Comparison of ENCODE assay signal across 11 cellular contexts in genomic region chr12:662541-663292, GRCh38. TPM values are rescaled to one million over a fixed set of nuclear protein-coding genes. Genes with fewer than 3 reads are reported as not detected.
DNase-seq lines count a peak whose midpoint lies in the region; ATAC-seq, FAIRE-seq and TF ChIP-seq lines count a peak whose summit lies in the region.
"Had no signal": no experiment of that assay in that cellular context is flagged by ENCODE, and none has a peak within 500 bp of the region (broad histone marks: within the 10 kb centered on the region; RNA-seq: fewer than 3 reads in every experiment).

No MANE protein-coding gene starts in this region.

- no peak for DNase-seq in activated T-cell treated with anti-CD3 and anti-CD28 coated beads, Interleukin-2, amount 50 U/mL, for 72 hours
- DNase-seq in activated T-cell treated with anti-CD3 and anti-CD28 coated beads for 4 hours, result no peak
- DNase-seq in adipocyte (ENCODE audit: low read depth), result peak; percentile 43
- no peak for DNase-seq in HepG2 (ENCODE audit: low spot score)
- DNase-seq in upper lobe of left lung, result no peak
- DNase-seq in NCI-H1048 (lab: John Stamatoyannopoulos, UW), result no peak
- DNase-seq: NCI-H524 had no signal

- H4K20me1 ChIP-seq in HepG2 (ENCODE audit: insufficient read depth, low read length), result no peaks in the 10 kb centered on the region

- H3K36me3 Mint-ChIP-seq in activated T-cell treated with anti-CD3 and anti-CD28 coated beads, Interleukin-2, amount 50 U/mL, for 72 hours (ENCODE audit: insufficient read depth in 2 of 2), result no peaks in the 10 kb centered on the region

- no peak for TF ChIP-seq EP300 in HepG2 (IDR thresholded peaks at IDR 0.05; ENCODE audit: low read depth in 2 of 2, low read length in 2 of 2)
- TF ChIP-seq EP300 in HepG2 (CRISPR knock-in tag; IDR thresholded peaks at IDR 0.05; ENCODE audit: borderline replicate concordance), result no peak
- no peak for TF ChIP-seq EP300 in upper lobe of left lung (IDR thresholded peaks at IDR 0.05)

- in situ Hi-C loops in HepG2 (cut with HindIII; ENCODE audit: extremely low pct_ligation_motif_present, low pct_unique_long_range_greater_than_20kb), result no loop called here

- peak overlapping the region; percentile 49 for H2AFZ ChIP-seq in HepG2 (ENCODE audit: low read length)

- no peaks in the 10 kb centered on the region for H3K36me3 ChIP-seq in adipocyte (ENCODE audit: control insufficient read depth, insufficient read depth, low read length, severe bottlenecking)
- H3K36me3 ChIP-seq in HepG2 (replicated peaks in 1 of 2; ENCODE audit: control insufficient read depth in 1 of 2, insufficient read depth in 2 of 2, low read length in 2 of 2), result no peaks in the 10 kb centered on the region
- H3K36me3 ChIP-seq in upper lobe of left lung, result no peaks in the 10 kb centered on the region

- no peaks in the 10 kb centered on the region for H3K9me3 ChIP-seq in adipocyte (ENCODE audit: control insufficient read depth, low read length)
- H3K9me3 ChIP-seq in HepG2 (ENCODE audit: low read length), result no peaks in the 10 kb centered on the region
- H3K9me3 ChIP-seq in upper lobe of left lung, result no peaks in the 10 kb centered on the region

- TF ChIP-seq POLR2A in HepG2 (IDR thresholded peaks at IDR 0.05; ENCODE audit: insufficient read depth in 1 of 2, low read depth in 2 of 2, low read length in 2 of 2), result no peak
- no peak for TF ChIP-seq POLR2A in upper lobe of left lung (IDR thresholded peaks at IDR 0.05)

- H3K27ac ChIP-seq in HepG2 (ENCODE audit: extremely low read length, insufficient read depth, low read length) (no peak overlapping the region), upper lobe of left lung (peak overlapping the region in 3 of 4 donors; percentile 21 to 51 (median 30))
- H3K27ac ChIP-seq: C4-2B had no signal

- H3K4me3 ChIP-seq in adipocyte (ENCODE audit: low read length) (peak overlapping the region; percentile 79), HepG2 (replicated peaks in 1 of 3; ENCODE audit: insufficient read depth in 1 of 3, low read depth in 2 of 3, low read length in 3 of 3) (peak overlapping the region in 1 of 3 experiments; percentile 43; a peak in 2 of 6 replicates), upper lobe of left lung (no peak overlapping the region)

- intact Hi-C loops in HepG2 (cut with micrococcal nuclease; ENCODE audit: unreplicated experiment), result no loop called here

- no peak for ATAC-seq in activated T-cell treated with anti-CD3 and anti-CD28 coated beads, Interleukin-2, amount 50 U/mL, for 72 hours (replicated peaks in 1 of 2)
- ATAC-seq in HepG2 (peak; percentile 71), upper lobe of left lung (ENCODE audit: low FRiP score in 2 of 2) (peak in 1 of 2 donors; percentile 55), GM19328 (IDR thresholded peaks at IDR 0.05; ENCODE audit: unreplicated experiment) (no peak), HG03565 (IDR thresholded peaks at IDR 0.05; ENCODE audit: unreplicated experiment) (no peak)
- ATAC-seq: HCT116 had no signal

- no peak for TF ChIP-seq RAD21 in HepG2 (CRISPR knock-in tag; IDR thresholded peaks at IDR 0.05)

- H3K4me2 ChIP-seq in HepG2 (ENCODE audit: low read depth, low read length), result peak overlapping the region; percentile 65

- no peaks in the 10 kb centered on the region for H3K9me3 Mint-ChIP-seq in activated T-cell treated with anti-CD3 and anti-CD28 coated beads, Interleukin-2, amount 50 U/mL, for 72 hours

- H3K79me2 ChIP-seq in HepG2 (ENCODE audit: insufficient read depth, low read length), result no peaks in the 10 kb centered on the region

- no TSS peak for BruUV-seq in HepG2 (replicated peaks; lab: Mats Ljungman, UMichigan)

- CTCF ChIA-PET in HepG2 (lab: Yijun Ruan, JAX; ENCODE audit: low intra/inter-chr PET ratio, low total read pairs), result no interaction called here

- TF ChIP-seq CTCF in HepG2 (CRISPR knock-in tag; IDR thresholded peaks at IDR 0.05), result no peak
- TF ChIP-seq CTCF in upper lobe of left lung (IDR thresholded peaks at IDR 0.05), result no peak

- H3K4me3 Mint-ChIP-seq in activated T-cell treated with anti-CD3 and anti-CD28 coated beads, Interleukin-2, amount 50 U/mL, for 72 hours, result peak overlapping the region; percentile 66 to 86

- POLR2A ChIA-PET in HepG2 (lab: Yijun Ruan, JAX), result no interaction called here

- no peak for FAIRE-seq in HepG2 (lab: Jason Lieb, UNC)

- 18% methylated on average over 8 of the region's 8 CpGs for WGBS in HepG2 (ENCODE audit: low lambda C conversion rate)
- 36 to 38% methylated on average over 8 of the region's 8 CpGs for WGBS in upper lobe of left lung, 2 donors

- H3K9ac ChIP-seq in adipocyte (ENCODE audit: low read length) (peak overlapping the region; percentile 69), HepG2 (ENCODE audit: insufficient read depth, low read depth, low read length) (no peak overlapping the region; the same call in 1 of the 2 replicates)

- H3K27me3 ChIP-seq in adipocyte (replicated peaks; ENCODE audit: control insufficient read depth, insufficient read depth, low read length), result peaks cover 9% of the 10 kb centered on the region
- H3K27me3 ChIP-seq in HepG2 (ENCODE audit: control insufficient read depth in 1 of 2, insufficient read depth in 2 of 2, low read length in 2 of 2), result peaks cover 2 to 18% of the 10 kb centered on the region in 2 experiments
- no peaks in the 10 kb centered on the region for H3K27me3 ChIP-seq in upper lobe of left lung

- H3K27ac Mint-ChIP-seq in activated T-cell treated with anti-CD3 and anti-CD28 coated beads, Interleukin-2, amount 50 U/mL, for 72 hours, result peak overlapping the region; percentile 54

- H3K27me3 Mint-ChIP-seq in activated T-cell treated with anti-CD3 and anti-CD28 coated beads, Interleukin-2, amount 50 U/mL, for 72 hours (ENCODE audit: low read depth), result peaks cover 15% of the 10 kb centered on the region

- H3K4me1 Mint-ChIP-seq in activated T-cell treated with anti-CD3 and anti-CD28 coated beads, Interleukin-2, amount 50 U/mL, for 72 hours (ENCODE audit: low read depth), result peaks cover 54% of the 10 kb centered on the region

- H3K4me1 ChIP-seq in adipocyte (ENCODE audit: control insufficient read depth, insufficient read depth, low read length) (peaks cover 31% of the 10 kb centered on the region), HepG2 (ENCODE audit: insufficient read depth, low read length) (peaks cover 46% of the 10 kb centered on the region), upper lobe of left lung (peaks cover 0 to 14% (median 7%) of the 10 kb centered on the region in 4 donors)

TF ChIP-seq in HepG2, 621 proteins besides CTCF, POLR2A, EP300 and RAD21:
- TF ChIP-seq ZNF83 (CRISPR knock-in tag; IDR thresholded peaks at IDR 0.05; ENCODE audit: borderline replicate concordance), result no peak
- TF ChIP-seq ZBTB46 (CRISPR knock-in tag; IDR thresholded peaks at IDR 0.05; ENCODE audit: borderline replicate concordance), result no peak
- TF ChIP-seq LCORL (IDR thresholded peaks at IDR 0.05), result no peak
- 0 out of 2 replicates have a peak, but pooled peaks have one; percentile 12 for TF ChIP-seq LCORL (CRISPR knock-in tag; IDR thresholded peaks at IDR 0.05)

RNA-seq across cellular contexts. Expression of gene NINJ2, which starts 0.5 kb away (rescaled TPM):
- 1 to 10 TPM; 3.0 to 8.1 TPM for total RNA-seq in activated T-cell treated with anti-CD3 and anti-CD28 coated beads, Interleukin-2, amount 50 U/mL, for 72 hours
- 0.62 and 0.94 TPM in 2 replicates for total RNA-seq in HepG2 (2016; rRNA removed; fragmentation: Illumina TruSeq; extraction: Trizol)
- total RNA-seq in HepG2 (2016; cell fraction: cytosol; rRNA removed; fragmentation: Illumina TruSeq; extraction: Trizol; ENCODE audit: low read depth), result 0.51 TPM in 1 of 2 replicates, not detected in the other
- 0.34 and 0.56 TPM in 2 replicates for total RNA-seq in HepG2 (2016; cell fraction: insoluble cytoplasmic fraction; rRNA removed; fragmentation: Illumina TruSeq; extraction: Trizol)
- 0.31 and 0.34 TPM in 2 replicates for total RNA-seq in HepG2 (2016; cell fraction: membrane; rRNA removed; fragmentation: Illumina TruSeq; extraction: Trizol)
- total RNA-seq in HepG2 (2016; cell fraction: nucleus; rRNA removed; fragmentation: Illumina TruSeq; extraction: Trizol), result 1.0 TPM in 1 of 2 replicates, not detected in the other
- polyA plus RNA-seq in HepG2 (2011; rRNA removed), result 3.8 and 5.4 TPM in 2 replicates
- polyA plus RNA-seq in HepG2 (2011; cell fraction: cytosol; rRNA removed), result 5.5 and 5.9 TPM in 2 replicates
- polyA plus RNA-seq in HepG2 (2011; cell fraction: nucleus; rRNA removed), result 3.4 and 3.9 TPM in 2 replicates
- polyA plus RNA-seq in HepG2 (2012), result 4.9 and 6.3 TPM in 2 replicates
- polyA plus RNA-seq in HepG2 (2016; cell fraction: cytosol; fragmentation: Illumina TruSeq; extraction: Trizol; ENCODE audit: low read depth), result 0.87 and 0.95 TPM in 2 replicates
- 0.94 and 1.3 TPM in 2 replicates for polyA plus RNA-seq in HepG2 (2016; cell fraction: insoluble cytoplasmic fraction; fragmentation: Illumina TruSeq; extraction: Trizol; ENCODE audit: low read depth)
- 0.98 and 1.2 TPM in 2 replicates for polyA plus RNA-seq in HepG2 (2016; cell fraction: membrane; fragmentation: Illumina TruSeq; extraction: Trizol; ENCODE audit: low read depth)
- polyA plus RNA-seq in HepG2 (2016; cell fraction: nucleus; fragmentation: Illumina TruSeq; extraction: Trizol; ENCODE audit: insufficient read depth, low read depth), result 0.83 TPM in 2 replicates
- polyA minus RNA-seq in HepG2 (2011; rRNA and poly(A)+ RNA removed; ENCODE audit: low replicate concordance), result 7.4 and 19.5 TPM in 2 replicates
- polyA minus RNA-seq in HepG2 (2011; cell fraction: cytosol; rRNA and poly(A)+ RNA removed), result 1.1 and 2.0 TPM in 2 replicates
- polyA minus RNA-seq in HepG2 (2011; cell fraction: nucleus; rRNA and poly(A)+ RNA removed), result 0.64 and 1.6 TPM in 2 replicates
- total RNA-seq in upper lobe of left lung, result 10 to 100 TPM; 15.6 to 73.3 (median 36.2) TPM
